In the genomic region with DNA sequence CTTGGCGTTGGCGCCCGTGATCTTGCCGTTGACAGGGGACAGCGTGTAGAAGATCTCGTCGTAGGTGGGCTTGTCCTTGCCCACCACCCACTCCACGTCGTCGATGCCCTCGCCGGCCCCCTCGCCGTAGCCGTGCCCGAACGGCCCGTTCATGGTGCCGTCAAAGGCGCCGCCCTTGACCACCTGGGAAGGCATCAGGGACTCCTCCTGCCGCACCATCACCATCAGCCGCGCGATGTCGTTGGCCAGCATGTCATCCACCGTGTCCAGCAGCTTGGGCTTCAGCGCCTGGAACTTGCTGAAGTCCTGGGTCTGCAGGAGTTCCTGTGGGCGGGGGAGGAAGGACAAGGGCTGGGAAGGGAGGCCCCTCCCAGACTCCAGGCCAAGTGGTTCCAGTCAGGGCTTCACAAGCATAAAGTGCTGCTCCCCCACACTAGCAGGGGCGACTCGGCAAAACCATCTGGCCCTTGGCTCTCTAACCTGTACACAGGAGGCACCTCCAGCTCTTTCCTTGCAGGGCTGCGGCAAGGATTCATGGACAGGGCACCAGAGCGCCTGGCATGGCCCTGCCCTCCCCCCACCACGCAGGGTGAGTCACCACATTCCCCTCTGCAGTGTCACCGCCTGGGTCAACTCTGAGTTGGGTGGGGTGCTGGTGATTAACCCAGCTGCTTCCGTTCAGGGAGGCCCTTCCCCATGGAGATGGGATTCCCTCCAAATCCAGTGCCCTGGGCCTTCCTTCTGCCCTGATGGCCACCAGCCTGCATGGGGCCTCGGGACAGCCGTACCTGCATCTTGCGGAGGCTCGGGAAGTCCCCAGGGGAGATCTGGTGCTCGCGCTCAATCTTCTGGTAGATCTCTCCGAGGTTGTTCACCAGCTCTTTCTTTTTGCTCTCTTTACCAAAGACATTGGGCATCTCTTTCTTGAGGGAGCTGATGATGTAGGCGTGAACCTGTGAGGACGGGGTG, we compare ENCODE assay signal across 7 cellular contexts. TPM values are rescaled to one million over a fixed set of nuclear protein-coding genes. Genes with fewer than 3 reads are reported as not detected.
DNase-seq lines count a peak whose midpoint lies in the region; ATAC-seq and TF ChIP-seq lines count a peak whose summit lies in the region.

No MANE protein-coding gene starts in this region.

- TF ChIP-seq CTCF in HFFc6 (IDR thresholded peaks at IDR 0.05) (no peak), tibial artery (IDR thresholded peaks at IDR 0.05) (peak in 1 of 2 experiments; percentile 10)

- H3K27ac Mint-ChIP-seq in HFFc6 (peak overlapping the region; percentile 92), T-helper 17 cell (peak overlapping the region; percentile 98), memory B cell (peak overlapping the region; percentile 97)
- H3K27ac Mint-ChIP-seq in dendritic cell treated with granulocyte-macrophage colony-stimulating factor and Interleukin-4, amounts not matched to agents 40 ng/mL and 50 ng/mL, for 4 days: peak overlapping the region; percentile 87

- H3K36me3 Mint-ChIP-seq in HFFc6 (ENCODE audit: low read depth) (peaks cover 23% of the 10 kb centered on the region), T-helper 17 cell (ENCODE audit: low read depth) (peaks cover 2% of the 10 kb centered on the region), memory B cell (peaks cover 12% of the 10 kb centered on the region)
- H3K36me3 Mint-ChIP-seq in dendritic cell treated with granulocyte-macrophage colony-stimulating factor and Interleukin-4, amounts not matched to agents 40 ng/mL and 50 ng/mL, for 4 days (ENCODE audit: low read depth): peaks cover 52% of the 10 kb centered on the region

- H3K27ac ChIP-seq in tibial artery: peak overlapping the region; percentile 82 to 97

- peaks cover 6% of the 10 kb centered on the region; the same call in 1 of the 2 replicates for H3K27me3 Mint-ChIP-seq in HFFc6 (ENCODE audit: insufficient read depth)
- no peaks in the 10 kb centered on the region for H3K27me3 Mint-ChIP-seq in T-helper 17 cell
- H3K27me3 Mint-ChIP-seq in dendritic cell treated with granulocyte-macrophage colony-stimulating factor and Interleukin-4, amounts not matched to agents 40 ng/mL and 50 ng/mL, for 4 days: peaks cover 13% of the 10 kb centered on the region
- no peaks in the 10 kb centered on the region for H3K27me3 Mint-ChIP-seq in memory B cell

- H3K27me3 ChIP-seq in tibial artery: no peaks in the 10 kb centered on the region

- H3K9me3 Mint-ChIP-seq in HFFc6: no peaks in the 10 kb centered on the region
- no peaks in the 10 kb centered on the region for H3K9me3 Mint-ChIP-seq in dendritic cell treated with granulocyte-macrophage colony-stimulating factor and Interleukin-4, amounts not matched to agents 40 ng/mL and 50 ng/mL, for 4 days
- no peaks in the 10 kb centered on the region for H3K9me3 Mint-ChIP-seq in memory B cell

- H3K4me3 Mint-ChIP-seq in HFFc6: peak overlapping the region; percentile 62
- peak overlapping the region; percentile 83 for H3K4me3 Mint-ChIP-seq in T-helper 17 cell
- peak overlapping the region; percentile 51 for H3K4me3 Mint-ChIP-seq in dendritic cell treated with granulocyte-macrophage colony-stimulating factor and Interleukin-4, amounts not matched to agents 40 ng/mL and 50 ng/mL, for 4 days
- H3K4me3 Mint-ChIP-seq in memory B cell: peak overlapping the region; percentile 63

- peak overlapping the region in 1 of 2 donors; percentile 6 for H3K4me3 ChIP-seq in tibial artery

- H3K4me1 Mint-ChIP-seq in HFFc6 (ENCODE audit: low read depth): peaks cover 51% of the 10 kb centered on the region
- H3K4me1 Mint-ChIP-seq in T-helper 17 cell: peaks cover 73% of the 10 kb centered on the region
- peaks cover 85% of the 10 kb centered on the region for H3K4me1 Mint-ChIP-seq in dendritic cell treated with granulocyte-macrophage colony-stimulating factor and Interleukin-4, amounts not matched to agents 40 ng/mL and 50 ng/mL, for 4 days (ENCODE audit: low read depth)
- peaks cover 67% of the 10 kb centered on the region for H3K4me1 Mint-ChIP-seq in memory B cell

- H3K4me1 ChIP-seq in tibial artery: peaks cover 6 to 93% (median 82%) of the 10 kb centered on the region in 4 donors

- ATAC-seq in T-helper 17 cell (peak; percentile 16), memory B cell (ENCODE audit: low read depth) (no peak), GM18520 (IDR thresholded peaks at IDR 0.05; ENCODE audit: unreplicated experiment) (no peak)

- H3K9me3 ChIP-seq in T-helper 17 cell (ENCODE audit: control insufficient read depth, low read length, poor library complexity, severe bottlenecking) (no peaks in the 10 kb centered on the region), tibial artery (no peaks in the 10 kb centered on the region)

- H3K36me3 ChIP-seq in tibial artery: peaks cover 37 to 58% (median 46%) of the 10 kb centered on the region in 3 donors

- DNase-seq in HFFc6: peak; percentile 90
- peak in 1 of 3 donors; percentile 48 for DNase-seq in T-helper 17 cell
- DNase-seq in memory B cell (ENCODE audit: low spot score in 2 of 2): no peak
- peak; percentile 90 to 95 for DNase-seq in tibial artery
- DNase-seq in GM19240 (ENCODE audit: insufficient read length, low spot score): no peak

- intact Hi-C loops in dendritic cell treated with granulocyte-macrophage colony-stimulating factor and Interleukin-4, amounts not matched to agents 40 ng/mL and 50 ng/mL, for 4 days (cut with micrococcal nuclease): no loop called here
- intact Hi-C loops in tibial artery (cut with DNase I; ENCODE audit: low total_unique reads): loop anchor here (5.0 kb wide), 1 partner anchor 157 kb away; the partner anchor contains the start of gene ARL2

RNA-seq across cellular contexts. Expression of gene CDC42BPG, which starts 10.4 kb away (rescaled TPM):
- total RNA-seq in HFFc6 (2021; fragmentation: NEBNext Ultra II Directional; extraction: Animal tissue kit (Norgen Biotek cat#: 25700)): under 1 TPM in 5 of 6 experiments, not detected in 1; 0.02 to 0.21 (median 0.05) TPM
- 1 to 10 TPM; 4.0 to 7.7 TPM for total RNA-seq in T-helper 17 cell

RNA-seq across cellular contexts. Expression of gene EHD1, which starts 23.6 kb away (rescaled TPM):
- 100 to 1,000 TPM; 189 to 227 (median 197) TPM for total RNA-seq in HFFc6 (2021; fragmentation: NEBNext Ultra II Directional; extraction: Animal tissue kit (Norgen Biotek cat#: 25700))
- 100 to 1,000 TPM; 184 to 212 TPM for total RNA-seq in T-helper 17 cell

RNA-seq across cellular contexts. Expression of gene MEN1, which starts 44.5 kb away (rescaled TPM):
- total RNA-seq in HFFc6 (2021; fragmentation: NEBNext Ultra II Directional; extraction: Animal tissue kit (Norgen Biotek cat#: 25700)): 10 to 100 TPM; 23.9 to 35.5 (median 26.9) TPM
- 10 to 100 TPM; 25.8 to 27.0 TPM for total RNA-seq in T-helper 17 cell

RNA-seq across cellular contexts. Expression of gene MAP4K2, which starts 51.8 kb away (rescaled TPM):
- total RNA-seq in HFFc6 (2021; fragmentation: NEBNext Ultra II Directional; extraction: Animal tissue kit (Norgen Biotek cat#: 25700)): 10 to 100 TPM; 18.0 to 21.6 (median 20.9) TPM
- 10 to 100 TPM; 97.8 to 99.2 TPM for total RNA-seq in T-helper 17 cell

Comparison
In these comparisons a context has a peak if more than half of its experiments do, and no peak if none do; other contexts are left out.
1. DNase-seq: peak in HFFc6 (single experiment) and tibial artery (2 of 2); none in memory B cell (0 of 2) and GM19240 (single experiment).
2. RNA of gene CDC42BPG, which starts 10.4 kb away (total RNA-seq): 4.0 to 7.7 TPM in T-helper 17 cell; 0.02 to 0.21 TPM in HFFc6; every median in the first group is over 4 times any median in the second.
3. Peak in every context shown above with its lines, with median percentiles within 50 percentile points of each other: H3K27ac Mint-ChIP-seq and H3K4me3 Mint-ChIP-seq.